Comparison of ENCODE assay signal across 1 cellular context in genomic region chr19:2477732-2478191, GRCh38.
TF ChIP-seq lines count a peak whose summit lies in the region.

No MANE protein-coding gene starts in this region.

TF ChIP-seq in SK-N-SH, 30 proteins besides CTCF, POLR2A, EP300 and RAD21 (continued from another document):
- TF ChIP-seq REST (IDR thresholded peaks at IDR 0.05; ENCODE audit: low read depth, low read length), result no peak
- no peak for TF ChIP-seq ELF1 (IDR thresholded peaks at IDR 0.05)
- no peak for TF ChIP-seq TEAD4 (IDR thresholded peaks at IDR 0.05; ENCODE audit: borderline replicate concordance, insufficient read depth)
- no peak for TF ChIP-seq CHD2 (IDR thresholded peaks at IDR 0.05; ENCODE audit: low read length, partially characterized antibody)
- TF ChIP-seq MEF2A (IDR thresholded peaks at IDR 0.05; ENCODE audit: borderline replicate concordance, low read depth), result no peak
- no peak for TF ChIP-seq RCOR1 (IDR thresholded peaks at IDR 0.05; ENCODE audit: low read length)
- no peak for TF ChIP-seq IRF3 (IDR thresholded peaks at IDR 0.05; ENCODE audit: low read depth, low read length)
- no peak for TF ChIP-seq NRF1 (IDR thresholded peaks at IDR 0.05; ENCODE audit: low read depth, low read length)
- no peak for TF ChIP-seq MAX (IDR thresholded peaks at IDR 0.05; ENCODE audit: low read depth)
- TF ChIP-seq SMC3 (IDR thresholded peaks at IDR 0.05; ENCODE audit: low read depth, low read length), result no peak
- TF ChIP-seq TAF1 (IDR thresholded peaks at IDR 0.05; ENCODE audit: borderline replicate concordance, low read depth, low read length), result no peak
- no peak for TF ChIP-seq POLR2AphosphoS5 (IDR thresholded peaks at IDR 0.05; ENCODE audit: low read depth, low read length)
- TF ChIP-seq MXI1 (IDR thresholded peaks at IDR 0.05; ENCODE audit: low read depth, low read length), result no peak
- no peak for TF ChIP-seq GATA2 (CRISPR knock-in tag; IDR thresholded peaks at IDR 0.05)
- no peak for TF ChIP-seq JUND (IDR thresholded peaks at IDR 0.05)
- no peak for TF ChIP-seq YY1 (IDR thresholded peaks at IDR 0.05; ENCODE audit: low read depth)
